14 cellular contexts compared by ENCODE assay signal in the genomic region with DNA sequence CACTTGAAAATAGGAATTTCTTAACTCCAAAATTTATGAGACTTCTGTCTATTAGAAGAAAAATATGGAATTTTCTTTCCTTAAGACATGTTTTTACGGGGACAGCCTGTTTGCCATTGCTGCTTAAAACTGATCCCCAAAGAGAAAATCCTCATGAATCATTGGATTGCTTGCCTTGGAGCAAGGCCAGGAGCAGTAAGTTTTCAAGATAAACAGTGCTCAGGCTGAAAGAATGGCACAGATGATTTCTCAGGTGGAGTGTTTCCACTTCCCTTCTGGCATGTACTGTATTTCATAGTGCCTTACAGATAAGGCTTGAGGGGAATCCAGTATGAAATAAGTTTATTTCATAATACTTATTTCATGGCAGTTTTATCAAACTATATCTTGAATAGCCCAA.
A peak's percentile ranks its signal among the peaks of the same experiment; 100 is the strongest.
DNase-seq lines count a peak whose midpoint lies in the region; FAIRE-seq and TF ChIP-seq lines count a peak whose summit lies in the region.
"Had no signal": no experiment of that assay in that cellular context is flagged by ENCODE, and none has a peak within 500 bp of the region (broad histone marks: within the 10 kb centered on the region; RNA-seq: fewer than 3 reads in every experiment).

No MANE protein-coding gene starts in this region.

- no peak overlapping the region for H3K4me3 ChIP-seq in SJCRH30
- H3K4me3 ChIP-seq in foreskin fibroblast (ENCODE audit: low read depth in 1 of 2, low read length in 2 of 2): no peak overlapping the region
- H3K4me3 ChIP-seq in small intestine (ENCODE audit: low read depth in 1 of 2, low read length in 2 of 2): no peak overlapping the region

- 2 to 41% (median 8%) methylated on average over 1 of the region's 1 CpG for WGBS in small intestine, 3 donors

- H3K27ac ChIP-seq in SJCRH30 (no peak overlapping the region), small intestine (ENCODE audit: low read depth in 1 of 2, low read length in 1 of 2) (no peak overlapping the region)
- H3K27ac ChIP-seq: parathyroid adenoma had no signal

- intact Hi-C loops in head of caudate nucleus (cut with DNase I): no loop called here

- no peak for FAIRE-seq in small intestine (lab: Jason Lieb, UNC)
- FAIRE-seq: A204.1 had no signal

- DNase-seq in DMS153 treated with DMSO at 0.1 percent for 48 hours (lab: John Stamatoyannopoulos, UW; ENCODE audit: unreplicated experiment) (peak; percentile 11), DMS153 (lab: John Stamatoyannopoulos, UW) (no peak), SJCRH30 (peak; percentile 21 to 57), foreskin fibroblast (peak; percentile 69 to 87), small intestine (peak; percentile 43), GM03348 (ENCODE audit: low spot score) (no peak), globus pallidus (ENCODE audit: low spot score) (no peak), head of caudate nucleus (no peak)
- DNase-seq: activated CD8-positive, alpha-beta memory T cell treated with anti-CD3 and anti-CD28 coated beads, Interleukin-2, amount 50 U/mL, for 48 hours; cerebellar nuclear complex; NCI-H526 treated with DMSO at 0.1 percent for 48 hours; T-helper 17 cell had no signal

- H3K36me3 ChIP-seq in SJCRH30: no peaks in the 10 kb centered on the region
- H3K36me3 ChIP-seq in small intestine (ENCODE audit: control insufficient read depth in 2 of 2, insufficient read depth in 2 of 2, low read length in 2 of 2): peaks cover 0 to 2% of the 10 kb centered on the region in 2 donors

- no peaks in the 10 kb centered on the region for H3K27me3 ChIP-seq in SJCRH30
- H3K27me3 ChIP-seq in small intestine (ENCODE audit: control insufficient read depth in 2 of 2, insufficient read depth in 2 of 2, low read length in 2 of 2): no peaks in the 10 kb centered on the region

- 0 out of 2 replicates have a peak, but pooled peaks cover 3% of the 10 kb centered on the region for H3K9me3 ChIP-seq in SJCRH30 (replicated peaks)
- H3K9me3 ChIP-seq in small intestine (ENCODE audit: control insufficient read depth, low read depth): no peaks in the 10 kb centered on the region

- no peak for TF ChIP-seq CTCF in foreskin fibroblast (IDR thresholded peaks at IDR 0.05; ENCODE audit: low read depth, low read length)

- peaks cover 12% of the 10 kb centered on the region for H3K4me1 ChIP-seq in SJCRH30
- no peaks in the 10 kb centered on the region for H3K4me1 ChIP-seq in small intestine (ENCODE audit: control insufficient read depth in 2 of 2, insufficient read depth in 1 of 2, low read depth in 1 of 2, low read length in 1 of 2)
- H3K4me1 ChIP-seq: parathyroid adenoma had no signal

Comparison
In these comparisons a context has a peak if more than half of its experiments do, and no peak if none do; other contexts are left out.
1. DNase-seq: peak in DMS153 treated with DMSO at 0.1 percent for 48 hours (single experiment), SJCRH30 (2 of 2), foreskin fibroblast (2 of 2) and small intestine (single experiment); none in DMS153 (single experiment), GM03348 (single experiment), globus pallidus (single experiment) and head of caudate nucleus (0 of 42).